ENCODE assay signal across 27 cellular contexts in the genomic region with DNA sequence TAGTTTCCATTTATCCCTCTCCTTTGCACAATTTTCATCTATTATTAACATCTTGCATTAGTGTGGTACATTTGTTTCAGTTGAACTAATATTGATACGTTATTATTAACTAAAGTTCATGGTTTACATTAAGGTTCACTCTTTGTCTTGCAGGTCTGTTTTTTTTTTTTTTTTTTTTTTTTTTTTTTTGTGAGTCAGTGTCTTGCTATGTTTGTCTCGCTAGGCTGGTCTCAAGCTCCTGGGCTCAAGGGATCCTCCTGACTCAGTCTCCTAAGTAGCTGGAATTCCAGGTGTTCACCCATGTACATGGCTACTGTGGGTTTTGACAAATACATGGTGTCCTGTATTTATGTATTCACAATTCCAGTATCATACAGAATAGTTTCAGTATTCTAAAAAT. TPM values are rescaled to one million over a fixed set of nuclear protein-coding genes. Genes with fewer than 3 reads are reported as not detected.
DNase-seq lines count a peak whose midpoint lies in the region; FAIRE-seq and TF ChIP-seq lines count a peak whose summit lies in the region.
"Had no signal": no experiment of that assay in that cellular context is flagged by ENCODE, and none has a peak within 500 bp of the region (broad histone marks: within the 10 kb centered on the region; RNA-seq: fewer than 3 reads in every experiment).

No MANE protein-coding gene starts in this region.

- H3K9ac ChIP-seq in astrocyte (ENCODE audit: low read length): no peak overlapping the region

- TF ChIP-seq CTCF in MCF 10A (IDR thresholded peaks at IDR 0.05; ENCODE audit: unreplicated experiment): no peak
- no peak for TF ChIP-seq CTCF in breast epithelium (IDR thresholded peaks at IDR 0.05)
- TF ChIP-seq CTCF in astrocyte (IDR thresholded peaks at IDR 0.05; ENCODE audit: insufficient read depth, low read depth, low read length): no peak
- no peak for TF ChIP-seq CTCF in D721Med (IDR thresholded peaks at IDR 0.05; ENCODE audit: insufficient read depth, missing control alignments)

- H2AFZ ChIP-seq in astrocyte (ENCODE audit: low read depth, low read length): no peak overlapping the region

- H3K36me3 Mint-ChIP-seq in MCF 10A (ENCODE audit: insufficient read depth, unreplicated experiment) (no peaks in the 10 kb centered on the region), astrocyte (ENCODE audit: low read depth, unreplicated experiment) (peaks cover 3% of the 10 kb centered on the region)
- H3K36me3 Mint-ChIP-seq in activated T-helper 2 cell treated with anti-CD3 and anti-CD28 coated beads, Interferon-gamma antibody, Interleukin-2, Interleukin-4, amounts not matched to agents 10 μg/mL and 5 μg/mL and 100 μg/mL, durations not matched to agents 14 hours and 24 hours and 36 hours (ENCODE audit: low read depth): no peaks in the 10 kb centered on the region
- H3K36me3 Mint-ChIP-seq: natural killer cell treated with Interleukin-12 subunit alpha and Interleukin-12 subunit beta and Interleukin-15 and Interleukin-18, amount 100 ng/mL, for 72 hours had no signal

- H3K27me3 Mint-ChIP-seq in MCF 10A (ENCODE audit: insufficient read depth, unreplicated experiment) (no peaks in the 10 kb centered on the region), astrocyte (ENCODE audit: low read depth, unreplicated experiment) (no peaks in the 10 kb centered on the region)
- peaks cover 8% of the 10 kb centered on the region for H3K27me3 Mint-ChIP-seq in activated T-helper 2 cell treated with anti-CD3 and anti-CD28 coated beads, Interferon-gamma antibody, Interleukin-2, Interleukin-4, amounts not matched to agents 10 μg/mL and 5 μg/mL and 100 μg/mL, durations not matched to agents 14 hours and 24 hours and 36 hours (ENCODE audit: low read depth)
- H3K27me3 Mint-ChIP-seq: central memory CD8-positive, alpha-beta T cell; effector memory CD8-positive, alpha-beta T cell; natural killer cell treated with Interleukin-12 subunit alpha and Interleukin-12 subunit beta and Interleukin-15 and Interleukin-18, amount 100 ng/mL, for 72 hours had no signal

- TF ChIP-seq POLR2A in breast epithelium (IDR thresholded peaks at IDR 0.05): no peak

- no peaks in the 10 kb centered on the region for H3K9me3 Mint-ChIP-seq in MCF 10A (ENCODE audit: unreplicated experiment)
- H3K9me3 Mint-ChIP-seq in astrocyte (ENCODE audit: unreplicated experiment): no peaks in the 10 kb centered on the region
- H3K9me3 Mint-ChIP-seq in activated T-helper 2 cell treated with anti-CD3 and anti-CD28 coated beads, Interferon-gamma antibody, Interleukin-2, Interleukin-4, amounts not matched to agents 10 μg/mL and 5 μg/mL and 100 μg/mL, durations not matched to agents 14 hours and 24 hours and 36 hours: no peaks in the 10 kb centered on the region
- H3K9me3 Mint-ChIP-seq: central memory CD8-positive, alpha-beta T cell; effector memory CD8-positive, alpha-beta T cell; natural killer cell treated with Interleukin-12 subunit alpha and Interleukin-12 subunit beta and Interleukin-15 and Interleukin-18, amount 100 ng/mL, for 72 hours had no signal

- peaks cover 5% of the 10 kb centered on the region for H4K20me1 ChIP-seq in astrocyte (ENCODE audit: insufficient read depth, low read length)

- H3K4me3 Mint-ChIP-seq in MCF 10A (ENCODE audit: unreplicated experiment): no peak overlapping the region
- H3K4me3 Mint-ChIP-seq in astrocyte (ENCODE audit: unreplicated experiment): no peak overlapping the region
- H3K4me3 Mint-ChIP-seq in activated T-helper 2 cell treated with anti-CD3 and anti-CD28 coated beads, Interferon-gamma antibody, Interleukin-2, Interleukin-4, amounts not matched to agents 10 μg/mL and 5 μg/mL and 100 μg/mL, durations not matched to agents 14 hours and 24 hours and 36 hours (ENCODE audit: low read depth): no peak overlapping the region
- H3K4me3 Mint-ChIP-seq: central memory CD8-positive, alpha-beta T cell; effector memory CD8-positive, alpha-beta T cell; mesothelial cell of epicardium; natural killer cell treated with Interleukin-12 subunit alpha and Interleukin-12 subunit beta and Interleukin-15 and Interleukin-18, amount 100 ng/mL, for 72 hours had no signal

- H3K27ac Mint-ChIP-seq in MCF 10A (ENCODE audit: low read depth, unreplicated experiment) (no peak overlapping the region), astrocyte (ENCODE audit: unreplicated experiment) (peak overlapping the region; percentile 27)
- no peak overlapping the region for H3K27ac Mint-ChIP-seq in activated T-helper 2 cell treated with anti-CD3 and anti-CD28 coated beads, Interferon-gamma antibody, Interleukin-2, Interleukin-4, amounts not matched to agents 10 μg/mL and 5 μg/mL and 100 μg/mL, durations not matched to agents 14 hours and 24 hours and 36 hours
- H3K27ac Mint-ChIP-seq: mesothelial cell of epicardium; natural killer cell treated with Interleukin-12 subunit alpha and Interleukin-12 subunit beta and Interleukin-15 and Interleukin-18, amount 100 ng/mL, for 72 hours had no signal

- H3K27me3 ChIP-seq in breast epithelium: no peaks in the 10 kb centered on the region
- H3K27me3 ChIP-seq in astrocyte (ENCODE audit: insufficient read depth, low read length): no peaks in the 10 kb centered on the region
- H3K27me3 ChIP-seq: adrenal gland had no signal

- no peak overlapping the region for H3K27ac ChIP-seq in breast epithelium
- peak overlapping the region; percentile 24 for H3K27ac ChIP-seq in astrocyte (ENCODE audit: low read depth, low read length)
- H3K27ac ChIP-seq: 22Rv1, adrenal gland, psoas muscle, VCaP had no signal

- H3K4me1 Mint-ChIP-seq in MCF 10A (ENCODE audit: insufficient read depth, unreplicated experiment) (peaks cover 22% of the 10 kb centered on the region), astrocyte (ENCODE audit: low read depth, unreplicated experiment) (peaks cover 24% of the 10 kb centered on the region)
- peaks cover 7% of the 10 kb centered on the region for H3K4me1 Mint-ChIP-seq in activated T-helper 2 cell treated with anti-CD3 and anti-CD28 coated beads, Interferon-gamma antibody, Interleukin-2, Interleukin-4, amounts not matched to agents 10 μg/mL and 5 μg/mL and 100 μg/mL, durations not matched to agents 14 hours and 24 hours and 36 hours (ENCODE audit: low read depth)

- POLR2A ChIA-PET in MCF 10A (lab: Yijun Ruan, JAX): interaction anchor here (0.6 to 1.7 kb wide), 4 partner anchors 11 to 603 kb away, joined by 3 to 6 read pairs (median 4); no protein-coding TSS in a partner anchor

- H3K36me3 ChIP-seq in breast epithelium: no peaks in the 10 kb centered on the region
- no peaks in the 10 kb centered on the region for H3K36me3 ChIP-seq in astrocyte (ENCODE audit: insufficient read depth, low read length)
- H3K36me3 ChIP-seq: adrenal gland had no signal

- CTCF ChIA-PET in MCF 10A (lab: Yijun Ruan, JAX): interaction anchor here (0.6 to 2.9 kb wide), 5 partner anchors 10 to 277 kb away, joined by 3 to 15 read pairs (median 4); no protein-coding TSS in a partner anchor

- peak overlapping the region; percentile 24 for H3K4me2 ChIP-seq in astrocyte (ENCODE audit: low read length)

- H3K4me1 ChIP-seq in breast epithelium (no peaks in the 10 kb centered on the region), astrocyte (ENCODE audit: insufficient read depth, low read length) (peaks cover 7% of the 10 kb centered on the region)
- H3K4me1 ChIP-seq: psoas muscle had no signal

- H3K79me2 ChIP-seq in astrocyte (ENCODE audit: insufficient read depth, low read length): peaks cover 71% of the 10 kb centered on the region

- DNase-seq in MCF 10A (ENCODE audit: unreplicated experiment) (peak; percentile 34), breast epithelium (ENCODE audit: low spot score in 2 of 2) (no peak), astrocyte (ENCODE audit: low read depth) (peak; percentile 78), cerebellar cortex (ENCODE audit: low spot score) (no peak), T-helper 9 cell (no peak), D721Med (ENCODE audit: insufficient read length, low spot score) (no peak)
- no peak for DNase-seq in activated T-helper 2 cell treated with anti-CD3 and anti-CD28 coated beads, Interferon-gamma antibody, Interleukin-2, Interleukin-4, amounts not matched to agents 10 μg/mL and 5 μg/mL and 100 μg/mL, durations not matched to agents 14 hours and 24 hours and 36 hours (ENCODE audit: low spot score)
- DNase-seq: activated CD8-positive, alpha-beta memory T cell treated with anti-CD3 and anti-CD28 coated beads, Interleukin-2, amount 50 U/mL, for 48 hours; activated gamma-delta T cell; adrenal gland; Caco-2; effector memory CD8-positive, alpha-beta T cell; left cardiac atrium; NCI-H2107; NCI-H526; psoas muscle; SHP77 treated with DMSO at 0.1 percent for 48 hours; stimulated activated CD8-positive, alpha-beta memory T cell treated with anti-CD3 and anti-CD28 coated beads, Interleukin-4, amount 100 ng/mL, for 48 hours had no signal

- H3K9me3 ChIP-seq in breast epithelium (no peaks in the 10 kb centered on the region), astrocyte (ENCODE audit: insufficient read depth, low read depth, low read length) (no peaks in the 10 kb centered on the region)
- H3K9me3 ChIP-seq: adrenal gland, Caco-2, psoas muscle had no signal

- no peak overlapping the region for H3K4me3 ChIP-seq in breast epithelium
- no peak overlapping the region for H3K4me3 ChIP-seq in astrocyte (ENCODE audit: insufficient read depth, low read depth, low read length)
- H3K4me3 ChIP-seq: adrenal gland, K562, psoas muscle had no signal

- no TSS peak for BruUV-seq in MCF 10A (replicated peaks; lab: Mats Ljungman, UMichigan)

- intact Hi-C loops in MCF 10A (cut with micrococcal nuclease) (no loop called here), breast epithelium (cut with DNase I; ENCODE audit: low total_unique reads) (no loop called here)
- intact Hi-C loops in activated T-helper 2 cell treated with anti-CD3 and anti-CD28 coated beads, Interferon-gamma antibody, Interleukin-2, Interleukin-4, amounts not matched to agents 10 μg/mL and 5 μg/mL and 100 μg/mL, durations not matched to agents 14 hours and 24 hours and 36 hours (cut with micrococcal nuclease): no loop called here

- FAIRE-seq in astrocyte (lab: Jason Lieb, UNC): no peak
- FAIRE-seq in islet of Langerhans (lab: Jason Lieb, UNC): peak; percentile 30
- FAIRE-seq in D721Med (lab: Jason Lieb, UNC): no peak
- FAIRE-seq: GM19239, H54, K562 had no signal

RNA-seq across cellular contexts. Expression of gene TBC1D19, which starts 6.8 kb away (rescaled TPM):
- total RNA-seq in MCF 10A (2022) (9.1 and 9.6 TPM in 2 replicates), breast epithelium (10 to 100 TPM; 14.9 to 27.2 (median 23.9) TPM), astrocyte (10.5 and 12.6 TPM in 2 replicates)
- 4.5 TPM in 2 replicates for total RNA-seq in activated T-helper 2 cell treated with anti-CD3 and anti-CD28 coated beads, Interferon-gamma antibody, Interleukin-2, Interleukin-4, amounts not matched to agents 10 μg/mL and 5 μg/mL and 100 μg/mL, durations not matched to agents 14 hours and 24 hours and 36 hours

Comparison
In these comparisons a context has a peak if more than half of its experiments do, and no peak if none do; other contexts are left out.
1. DNase-seq: peak in MCF 10A (single experiment) and astrocyte (single experiment); none in breast epithelium (0 of 2), cerebellar cortex (single experiment), T-helper 9 cell (single experiment), activated T-helper 2 cell treated with anti-CD3 and anti-CD28 coated beads, Interferon-gamma antibody, Interleukin-2, Interleukin-4, amounts not matched to agents 10 μg/mL and 5 μg/mL and 100 μg/mL, durations not matched to agents 14 hours and 24 hours and 36 hours (single experiment) and D721Med (single experiment).